ENCODE assay signal across 8 cellular contexts in the genomic region with DNA sequence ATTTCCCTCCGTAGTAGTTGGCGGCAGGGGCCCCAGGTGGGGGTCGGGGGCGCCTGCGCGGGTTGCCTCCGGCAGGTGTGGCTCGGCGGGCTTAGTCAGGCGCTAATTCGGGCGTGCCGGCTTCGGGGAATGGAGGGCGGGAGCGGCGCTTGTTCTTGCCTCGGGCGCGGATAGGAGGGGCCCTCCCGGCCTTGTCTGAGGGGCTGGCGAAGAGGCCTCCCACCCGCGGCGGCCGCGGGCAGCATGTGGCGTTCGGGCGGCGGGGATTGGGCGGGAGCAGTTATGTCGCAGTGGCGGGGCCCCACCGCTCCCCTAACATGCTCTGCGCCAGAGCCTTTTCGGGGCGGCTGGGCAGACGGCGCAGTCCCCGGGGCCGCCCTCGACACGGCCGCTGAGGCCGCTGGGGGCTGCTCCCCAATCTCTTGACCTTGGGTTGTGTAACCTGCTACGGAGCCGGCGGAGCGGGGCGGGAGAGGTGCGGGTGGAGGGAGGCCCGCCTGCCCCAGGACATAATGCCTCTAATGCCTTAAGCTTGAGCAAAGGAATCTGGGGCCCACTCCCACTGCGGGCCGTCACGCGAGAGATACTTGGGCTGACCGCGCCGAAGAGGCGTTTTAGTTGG. TPM values are rescaled to one million over a fixed set of nuclear protein-coding genes. Genes with fewer than 3 reads are reported as not detected.
DNase-seq lines count a peak whose midpoint lies in the region; ATAC-seq and TF ChIP-seq lines count a peak whose summit lies in the region.

No MANE protein-coding gene starts in this region.

- H4K20me1 ChIP-seq in neural cell (ENCODE audit: insufficient read depth), result peaks cover 3% of the 10 kb centered on the region

- no peak overlapping the region for H3K4me2 ChIP-seq in neural cell (ENCODE audit: low read length)

- peaks cover 42% of the 10 kb centered on the region for H3K79me2 ChIP-seq in neural cell (replicated peaks; ENCODE audit: insufficient read depth, low read length)

- ATAC-seq in HG02852 (IDR thresholded peaks at IDR 0.05; ENCODE audit: unreplicated experiment), result peak; percentile 16
- ATAC-seq in activated T-helper 17 cell treated with anti-CD3 and anti-CD28 coated beads, Interleukin-2, amount 50 U/mL, for 72 hours (replicated peaks), result peak; percentile 26
- ATAC-seq in stimulated activated naive CD8-positive, alpha-beta T cell treated with anti-CD3 and anti-CD28 coated beads, Interleukin-15, amount 100 ng/mL, for 72 hours, result peak; percentile 57
- ATAC-seq in HG02884 (IDR thresholded peaks at IDR 0.05; ENCODE audit: unreplicated experiment), result no peak

- no peaks in the 10 kb centered on the region for H3K4me1 ChIP-seq in NT2/D1 (ENCODE audit: insufficient read depth, insufficient read length)

- no peak for TF ChIP-seq RAD21 in neural cell (conservative IDR thresholded peaks at IDR 0.05)

- H3K9me2 ChIP-seq in neural cell (ENCODE audit: insufficient read depth, low read length), result no peaks in the 10 kb centered on the region

- peaks cover 23% of the 10 kb centered on the region for H3K4me1 Mint-ChIP-seq in activated T-helper 17 cell treated with anti-CD3 and anti-CD28 coated beads, Interleukin-2, amount 50 U/mL, for 72 hours
- peaks cover 40% of the 10 kb centered on the region for H3K4me1 Mint-ChIP-seq in stimulated activated naive CD8-positive, alpha-beta T cell treated with anti-CD3 and anti-CD28 coated beads, Interleukin-15, amount 100 ng/mL, for 72 hours

- H3K27ac Mint-ChIP-seq in activated T-helper 17 cell treated with anti-CD3 and anti-CD28 coated beads, Interleukin-2, amount 50 U/mL, for 72 hours, result peak overlapping the region; percentile 96
- peak overlapping the region; percentile 91 to 98 for H3K27ac Mint-ChIP-seq in stimulated activated naive CD8-positive, alpha-beta T cell treated with anti-CD3 and anti-CD28 coated beads, Interleukin-15, amount 100 ng/mL, for 72 hours

- no peaks in the 10 kb centered on the region for H3K9me3 Mint-ChIP-seq in activated T-helper 17 cell treated with anti-CD3 and anti-CD28 coated beads, Interleukin-2, amount 50 U/mL, for 72 hours
- no peaks in the 10 kb centered on the region for H3K9me3 Mint-ChIP-seq in stimulated activated naive CD8-positive, alpha-beta T cell treated with anti-CD3 and anti-CD28 coated beads, Interleukin-15, amount 100 ng/mL, for 72 hours

- H3K9me3 ChIP-seq in NT2/D1 (ENCODE audit: insufficient read depth, low read length) (no peaks in the 10 kb centered on the region), neural cell (ENCODE audit: low read length) (no peaks in the 10 kb centered on the region)

- peaks cover 6% of the 10 kb centered on the region for H3F3A ChIP-seq in neural cell (ENCODE audit: insufficient read depth, low read length, poor library complexity, severe bottlenecking)

- H3K36me3 Mint-ChIP-seq in activated T-helper 17 cell treated with anti-CD3 and anti-CD28 coated beads, Interleukin-2, amount 50 U/mL, for 72 hours (ENCODE audit: low read depth), result peaks cover 60% of the 10 kb centered on the region

- H3K4me3 Mint-ChIP-seq in activated T-helper 17 cell treated with anti-CD3 and anti-CD28 coated beads, Interleukin-2, amount 50 U/mL, for 72 hours, result peak overlapping the region; percentile 96
- peak overlapping the region; percentile 92 to 95 for H3K4me3 Mint-ChIP-seq in stimulated activated naive CD8-positive, alpha-beta T cell treated with anti-CD3 and anti-CD28 coated beads, Interleukin-15, amount 100 ng/mL, for 72 hours

- H3K27me3 ChIP-seq in NT2/D1 (ENCODE audit: insufficient read depth, insufficient read length) (no peaks in the 10 kb centered on the region), neural cell (ENCODE audit: insufficient read depth, low read depth, low read length) (no peaks in the 10 kb centered on the region)

- H2AFZ ChIP-seq in neural cell (ENCODE audit: low read depth, low read length), result peak overlapping the region; percentile 12

- TF ChIP-seq CTCF in fibroblast of pulmonary artery (IDR thresholded peaks at IDR 0.05; ENCODE audit: low read length, missing control alignments) (no peak), neural cell (IDR thresholded peaks at IDR 0.05; ENCODE audit: poor library complexity, severe bottlenecking) (no peak)

- H3K36me3 ChIP-seq in NT2/D1 (ENCODE audit: insufficient read depth, insufficient read length, low read length) (peaks cover 7% of the 10 kb centered on the region), neural cell (ENCODE audit: insufficient read depth, low read length) (no peaks in the 10 kb centered on the region)

- H3K9ac ChIP-seq in NT2/D1 (ENCODE audit: insufficient read length, low read depth), result peak overlapping the region; percentile 97
- H3K9ac ChIP-seq in neural cell (ENCODE audit: low read length), result peak overlapping the region; percentile 85

- DNase-seq in GM03348 (ENCODE audit: low spot score) (peak; percentile 47), NT2/D1 (ENCODE audit: low read depth, low spot score) (no peak), fibroblast of pulmonary artery (ENCODE audit: low read depth) (no peak)
- peak; percentile 74 to 76 for DNase-seq in stimulated activated naive CD8-positive, alpha-beta T cell treated with anti-CD3 and anti-CD28 coated beads, Interleukin-15, amount 100 ng/mL, for 72 hours

- H3K4me3 ChIP-seq in NT2/D1 (ENCODE audit: insufficient read length, low read depth) (peak overlapping the region; percentile 92), fibroblast of pulmonary artery (replicated peaks; ENCODE audit: low read depth, low read length) (peak overlapping the region; percentile 91), neural cell (ENCODE audit: low read length) (peak overlapping the region; percentile 89)

- H3K27me3 Mint-ChIP-seq in activated T-helper 17 cell treated with anti-CD3 and anti-CD28 coated beads, Interleukin-2, amount 50 U/mL, for 72 hours, result no peaks in the 10 kb centered on the region
- no peaks in the 10 kb centered on the region for H3K27me3 Mint-ChIP-seq in stimulated activated naive CD8-positive, alpha-beta T cell treated with anti-CD3 and anti-CD28 coated beads, Interleukin-15, amount 100 ng/mL, for 72 hours

- TF ChIP-seq EP300 in neural cell (conservative IDR thresholded peaks at IDR 0.05; ENCODE audit: poor library complexity, severe bottlenecking), result no peak

- H3K27ac ChIP-seq in neural cell (ENCODE audit: low read length), result peak overlapping the region; percentile 95

TF ChIP-seq in neural cell, 6 proteins besides CTCF, POLR2A, EP300 and RAD21:
- TF ChIP-seq EZH2 (IDR thresholded peaks at IDR 0.05; ENCODE audit: borderline replicate concordance, insufficient read depth, low read length, poor library complexity, severe bottlenecking), result no peak
- TF ChIP-seq, protein P1, sequence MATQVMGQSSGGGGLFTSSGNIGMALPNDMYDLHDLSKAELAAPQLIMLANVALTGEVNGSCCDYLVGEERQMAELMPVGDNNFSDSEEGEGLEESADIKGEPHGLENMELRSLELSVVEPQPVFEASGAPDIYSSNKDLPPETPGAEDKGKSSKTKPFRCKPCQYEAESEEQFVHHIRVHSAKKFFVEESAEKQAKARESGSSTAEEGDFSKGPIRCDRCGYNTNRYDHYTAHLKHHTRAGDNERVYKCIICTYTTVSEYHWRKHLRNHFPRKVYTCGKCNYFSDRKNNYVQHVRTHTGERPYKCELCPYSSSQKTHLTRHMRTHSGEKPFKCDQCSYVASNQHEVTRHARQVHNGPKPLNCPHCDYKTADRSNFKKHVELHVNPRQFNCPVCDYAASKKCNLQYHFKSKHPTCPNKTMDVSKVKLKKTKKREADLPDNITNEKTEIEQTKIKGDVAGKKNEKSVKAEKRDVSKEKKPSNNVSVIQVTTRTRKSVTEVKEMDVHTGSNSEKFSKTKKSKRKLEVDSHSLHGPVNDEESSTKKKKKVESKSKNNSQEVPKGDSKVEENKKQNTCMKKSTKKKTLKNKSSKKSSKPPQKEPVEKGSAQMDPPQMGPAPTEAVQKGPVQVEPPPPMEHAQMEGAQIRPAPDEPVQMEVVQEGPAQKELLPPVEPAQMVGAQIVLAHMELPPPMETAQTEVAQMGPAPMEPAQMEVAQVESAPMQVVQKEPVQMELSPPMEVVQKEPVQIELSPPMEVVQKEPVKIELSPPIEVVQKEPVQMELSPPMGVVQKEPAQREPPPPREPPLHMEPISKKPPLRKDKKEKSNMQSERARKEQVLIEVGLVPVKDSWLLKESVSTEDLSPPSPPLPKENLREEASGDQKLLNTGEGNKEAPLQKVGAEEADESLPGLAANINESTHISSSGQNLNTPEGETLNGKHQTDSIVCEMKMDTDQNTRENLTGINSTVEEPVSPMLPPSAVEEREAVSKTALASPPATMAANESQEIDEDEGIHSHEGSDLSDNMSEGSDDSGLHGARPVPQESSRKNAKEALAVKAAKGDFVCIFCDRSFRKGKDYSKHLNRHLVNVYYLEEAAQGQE (IDR thresholded peaks at IDR 0.05; ENCODE audit: borderline replicate concordance), result no peak
- TF ChIP-seq TAF1 (IDR thresholded peaks at IDR 0.05; ENCODE audit: low read depth), result no peak
- no peak for TF ChIP-seq SMC3 (conservative IDR thresholded peaks at IDR 0.05; ENCODE audit: poor library complexity)
- no peak for TF ChIP-seq MXI1 (conservative IDR thresholded peaks at IDR 0.05; ENCODE audit: poor library complexity, severe bottlenecking)
- no peak for TF ChIP-seq POLR2AphosphoS5 (IDR thresholded peaks at IDR 0.05)

RNA-seq across cellular contexts. Expression of a gene that starts 1.1 kb away (rescaled TPM):
- 10 to 100 TPM; 49.8 to 92.9 TPM for total RNA-seq in activated T-helper 17 cell treated with anti-CD3 and anti-CD28 coated beads, Interleukin-2, amount 50 U/mL, for 72 hours
- 77.6 and 86.5 TPM in 2 replicates for polyA plus RNA-seq in neural cell
- polyA minus RNA-seq in neural cell, result 86.9 and 87.2 TPM in 2 replicates

Comparison
In these comparisons a context has a peak if more than half of its experiments do, and no peak if none do; other contexts are left out.
1. DNase-seq: peak in GM03348 (single experiment) and stimulated activated naive CD8-positive, alpha-beta T cell treated with anti-CD3 and anti-CD28 coated beads, Interleukin-15, amount 100 ng/mL, for 72 hours (2 of 2); none in NT2/D1 (single experiment) and fibroblast of pulmonary artery (single experiment).
2. Peak in every context shown above with its lines, with median percentiles within 50 percentile points of each other: H3K4me3 ChIP-seq.